ENCODE assay signal across 9 cellular contexts in genomic region chr13:46961719-46962118, GRCh38.
DNase-seq lines count a peak whose midpoint lies in the region; ATAC-seq, FAIRE-seq and TF ChIP-seq lines count a peak whose summit lies in the region.
"Had no signal": no experiment of that assay in that cellular context is flagged by ENCODE, and none has a peak within 500 bp of the region (broad histone marks: within the 10 kb centered on the region; RNA-seq: fewer than 3 reads in every experiment).

No MANE protein-coding gene starts in this region.

- no peak overlapping the region for H3K4me3 ChIP-seq in astrocyte (ENCODE audit: insufficient read depth, low read depth, low read length)

- DNase-seq in COLO829 (ENCODE audit: low spot score) (peak; percentile 54), astrocyte (ENCODE audit: low read depth) (peak; percentile 78), superior temporal gyrus (ENCODE audit: extremely low spot score) (peak; percentile 67), posterior cingulate gyrus (no peak), NCI-H2171 treated with DMSO at 0.1 percent for 48 hours (lab: John Stamatoyannopoulos, UW) (no peak)
- DNase-seq in stimulated activated CD4-positive, alpha-beta T cell treated with anti-CD3 and anti-CD28 coated beads, Interleukin-4, amount 100 ng/mL, for 1 hour = no peak

- H3K36me3 ChIP-seq in astrocyte (ENCODE audit: insufficient read depth, low read length) = no peaks in the 10 kb centered on the region

- H3K27ac ChIP-seq in astrocyte (ENCODE audit: low read depth, low read length) = no peak overlapping the region
- H3K27ac ChIP-seq: parathyroid adenoma had no signal

- intact Hi-C loops in posterior cingulate gyrus (cut with DNase I) = no loop called here

- no peaks in the 10 kb centered on the region for H3K79me2 ChIP-seq in astrocyte (ENCODE audit: insufficient read depth, low read length)
- H3K79me2 ChIP-seq: parathyroid adenoma had no signal

- H4K20me1 ChIP-seq in astrocyte (ENCODE audit: insufficient read depth, low read length) = no peaks in the 10 kb centered on the region

- no peak for TF ChIP-seq CTCF in astrocyte (IDR thresholded peaks at IDR 0.05; ENCODE audit: insufficient read depth, low read depth, low read length)

- no peak overlapping the region for H3K4me3 Mint-ChIP-seq in astrocyte (ENCODE audit: unreplicated experiment)

- H3K27me3 Mint-ChIP-seq in astrocyte (ENCODE audit: low read depth, unreplicated experiment) = no peaks in the 10 kb centered on the region

- no peak overlapping the region for H3K27ac Mint-ChIP-seq in astrocyte (ENCODE audit: unreplicated experiment)

- H3K27me3 ChIP-seq in astrocyte (ENCODE audit: insufficient read depth, low read length) = no peaks in the 10 kb centered on the region

- H2AFZ ChIP-seq in astrocyte (ENCODE audit: low read depth, low read length) = no peak overlapping the region
- H2AFZ ChIP-seq: parathyroid adenoma had no signal

- peaks cover 3% of the 10 kb centered on the region for H3K4me1 ChIP-seq in astrocyte (ENCODE audit: insufficient read depth, low read length)
- H3K4me1 ChIP-seq: parathyroid adenoma had no signal

- no peaks in the 10 kb centered on the region for H3K36me3 Mint-ChIP-seq in astrocyte (ENCODE audit: low read depth, unreplicated experiment)

- H3K9me3 Mint-ChIP-seq in astrocyte (ENCODE audit: unreplicated experiment) = no peaks in the 10 kb centered on the region

- H3K9ac ChIP-seq in astrocyte (ENCODE audit: low read length) = no peak overlapping the region
- H3K9ac ChIP-seq: parathyroid adenoma had no signal

- peaks cover 6% of the 10 kb centered on the region for H3K4me1 Mint-ChIP-seq in astrocyte (ENCODE audit: low read depth, unreplicated experiment)

- ATAC-seq in GM19452 (IDR thresholded peaks at IDR 0.05; ENCODE audit: unreplicated experiment) (peak; percentile 99), HG03342 (IDR thresholded peaks at IDR 0.05; ENCODE audit: unreplicated experiment) (peak; percentile 100)

- peak overlapping the region; percentile 38 for H3K4me2 ChIP-seq in astrocyte (ENCODE audit: low read length)

- FAIRE-seq in astrocyte (lab: Jason Lieb, UNC) = peak; percentile 89

- H3K9me3 ChIP-seq in astrocyte (ENCODE audit: insufficient read depth, low read depth, low read length) = no peaks in the 10 kb centered on the region

Comparison
In these comparisons a context has a peak if more than half of its experiments do, and no peak if none do; other contexts are left out.
1. DNase-seq: peak in COLO829 (single experiment), astrocyte (single experiment) and superior temporal gyrus (single experiment); none in posterior cingulate gyrus (0 of 10), stimulated activated CD4-positive, alpha-beta T cell treated with anti-CD3 and anti-CD28 coated beads, Interleukin-4, amount 100 ng/mL, for 1 hour (single experiment) and NCI-H2171 treated with DMSO at 0.1 percent for 48 hours (single experiment).